In genomic region chr7:32587431-32587948, GRCh38 we compare ENCODE assay signal across 8 cellular contexts.
A peak's percentile ranks its signal among the peaks of the same experiment; 100 is the strongest.
DNase-seq lines count a peak whose midpoint lies in the region; ATAC-seq and TF ChIP-seq lines count a peak whose summit lies in the region.

No MANE protein-coding gene starts in this region.

- H4K5ac ChIP-seq in H9 (ENCODE audit: insufficient read length, low read depth, low read length) = no peak overlapping the region

- H3T11ph ChIP-seq in H9 (ENCODE audit: low read length) = no peak overlapping the region

- DNase-seq in H9 = no peak
- DNase-seq in activated naive CD8-positive, alpha-beta T cell treated with anti-CD3 and anti-CD28 coated beads, Interleukin-2, amount 50 U/mL, for 24 hours = no peak
- peak; percentile 50 for DNase-seq in left cardiac atrium
- DNase-seq in NCI-H1436 (lab: John Stamatoyannopoulos, UW) = no peak
- DNase-seq in NCI-H524 (lab: John Stamatoyannopoulos, UW) = no peak

- H3K27me3 ChIP-seq in H9 (ENCODE audit: insufficient read depth, low read length) (no peaks in the 10 kb centered on the region), skeletal muscle satellite cell (ENCODE audit: control insufficient read depth, insufficient read depth, low read length) (no peaks in the 10 kb centered on the region)

- no peak overlapping the region for H2BK20ac ChIP-seq in H9 (ENCODE audit: low read depth, low read length, poor library complexity, severe bottlenecking)

- no peak overlapping the region for H3K18ac ChIP-seq in H9 (ENCODE audit: insufficient read length, low read depth, low read length)

- H4K8ac ChIP-seq in H9 (replicated peaks; ENCODE audit: insufficient read length, low read depth, low read length) = no peak overlapping the region

- H3K9me3 Mint-ChIP-seq in H9 = no peaks in the 10 kb centered on the region
- no peaks in the 10 kb centered on the region for H3K9me3 Mint-ChIP-seq in activated naive CD8-positive, alpha-beta T cell treated with anti-CD3 and anti-CD28 coated beads, Interleukin-2, amount 50 U/mL, for 24 hours

- peaks cover 18 to 56% (median 32%) of the 10 kb centered on the region in 3 experiments for H3K36me3 Mint-ChIP-seq in H9 (ENCODE audit: insufficient read depth in 1 of 3, low read depth in 3 of 3)
- H3K36me3 Mint-ChIP-seq in activated naive CD8-positive, alpha-beta T cell treated with anti-CD3 and anti-CD28 coated beads, Interleukin-2, amount 50 U/mL, for 24 hours (ENCODE audit: low read depth) = peaks cover 26% of the 10 kb centered on the region

- no peak for TF ChIP-seq CTCF in H9 (conservative IDR thresholded peaks at IDR 0.05)

- H3K36me3 ChIP-seq in skeletal muscle satellite cell (ENCODE audit: insufficient read depth, low read length) = peaks cover 37% of the 10 kb centered on the region

- no peaks in the 10 kb centered on the region for H4K20me1 ChIP-seq in H9 (ENCODE audit: control insufficient read depth, insufficient read depth, insufficient read length)

- ATAC-seq in activated naive CD8-positive, alpha-beta T cell treated with anti-CD3 and anti-CD28 coated beads, Interleukin-2, amount 50 U/mL, for 24 hours = no peak
- ATAC-seq in left cardiac atrium = peak; percentile 44 to 62
- ATAC-seq in GM19452 (IDR thresholded peaks at IDR 0.05; ENCODE audit: unreplicated experiment) = no peak
- no peak for ATAC-seq in HG03280 (IDR thresholded peaks at IDR 0.05; ENCODE audit: unreplicated experiment)

- H3K4me1 ChIP-seq in H9 (ENCODE audit: insufficient read depth, low read length) = peaks cover 8% of the 10 kb centered on the region
- peaks cover 37% of the 10 kb centered on the region for H3K4me1 ChIP-seq in skeletal muscle satellite cell (ENCODE audit: control insufficient read depth, insufficient read depth, low read length)

- no peaks in the 10 kb centered on the region for H3K79me2 ChIP-seq in H9 (ENCODE audit: insufficient read depth, low read length)

- H3K56ac ChIP-seq in H9 (ENCODE audit: insufficient read length, low read depth, low read length) = no peak overlapping the region

- H3K4me3 ChIP-seq in skeletal muscle satellite cell (ENCODE audit: low read length) = peak overlapping the region; percentile 22

- H3K23ac ChIP-seq in H9 (ENCODE audit: insufficient read length, low read depth, low read length) = no peak overlapping the region

- H3K23me2 ChIP-seq in H9 (ENCODE audit: insufficient read length, low read depth, low read length, poor library complexity, severe bottlenecking) = no peaks in the 10 kb centered on the region

- H4K91ac ChIP-seq in H9 (ENCODE audit: insufficient read length, low read depth, low read length) = no peak overlapping the region

- no peak overlapping the region for H2BK12ac ChIP-seq in H9 (ENCODE audit: insufficient read length, low read depth, low read length)

- H2AK5ac ChIP-seq in H9 (ENCODE audit: insufficient read length, low read length) = no peak overlapping the region

- no peak overlapping the region for H3K4me3 Mint-ChIP-seq in H9
- no peak overlapping the region for H3K4me3 Mint-ChIP-seq in activated naive CD8-positive, alpha-beta T cell treated with anti-CD3 and anti-CD28 coated beads, Interleukin-2, amount 50 U/mL, for 24 hours

- H3K4ac ChIP-seq in H9 (ENCODE audit: low read depth, low read length) = no peak overlapping the region

- intact Hi-C loops in left cardiac atrium (cut with DNase I) = loop anchor here in 1 of 2 donors (10.0 kb wide), 2 partner anchors 83 to 483 kb away; no protein-coding TSS in a partner anchor

- H3K9ac ChIP-seq in H9 (ENCODE audit: extremely low read depth, insufficient read length, low read length) (no peak overlapping the region), skeletal muscle satellite cell (ENCODE audit: low read depth, low read length) (peak overlapping the region; percentile 68)

- no peak overlapping the region for H3K14ac ChIP-seq in H9 (ENCODE audit: insufficient read depth, low read length)

- peaks cover 23 to 28% of the 10 kb centered on the region in 2 experiments for H3K4me1 Mint-ChIP-seq in H9
- H3K4me1 Mint-ChIP-seq in activated naive CD8-positive, alpha-beta T cell treated with anti-CD3 and anti-CD28 coated beads, Interleukin-2, amount 50 U/mL, for 24 hours = peaks cover 24% of the 10 kb centered on the region

- H3K79me1 ChIP-seq in H9 (ENCODE audit: insufficient read depth, low read depth, low read length, poor library complexity, severe bottlenecking) = no peaks in the 10 kb centered on the region

- H2BK120ac ChIP-seq in H9 (ENCODE audit: low read depth, low read length, poor library complexity, severe bottlenecking) = no peak overlapping the region

- H3K27ac ChIP-seq in H9 (ENCODE audit: insufficient read length, low read depth, low read length) = no peak overlapping the region

- no peak overlapping the region for H3K4me2 ChIP-seq in H9 (ENCODE audit: insufficient read depth, insufficient read length, low read length)
- peak overlapping the region; percentile 53 for H3K4me2 ChIP-seq in skeletal muscle satellite cell (ENCODE audit: low read length)

- H2AFZ ChIP-seq in H9 (ENCODE audit: low read length) = no peak overlapping the region

- no peak overlapping the region for H2BK5ac ChIP-seq in H9 (ENCODE audit: insufficient read length, low read length)

- peak overlapping the region; percentile 57 to 78 (median 76); a peak in 5 of 7 replicates for H3K27ac Mint-ChIP-seq in H9
- H3K27ac Mint-ChIP-seq in activated naive CD8-positive, alpha-beta T cell treated with anti-CD3 and anti-CD28 coated beads, Interleukin-2, amount 50 U/mL, for 24 hours = peak overlapping the region; percentile 77

- no CpG with 5 or more reads among the region's 9 CpGs for WGBS in H9 (ENCODE audit: extremely low coverage, insufficient read length, low lambda C conversion rate)

- H2BK15ac ChIP-seq in H9 (ENCODE audit: low read depth, low read length) = no peak overlapping the region

- H3K27me3 Mint-ChIP-seq in H9 (ENCODE audit: low read depth) = no peaks in the 10 kb centered on the region
- no peaks in the 10 kb centered on the region for H3K27me3 Mint-ChIP-seq in activated naive CD8-positive, alpha-beta T cell treated with anti-CD3 and anti-CD28 coated beads, Interleukin-2, amount 50 U/mL, for 24 hours

- no peaks in the 10 kb centered on the region for H3K9me3 ChIP-seq in H9 (ENCODE audit: control insufficient read depth, low read depth, low read length)
- H3K9me3 ChIP-seq in skeletal muscle satellite cell (replicated peaks; ENCODE audit: low read length) = no peaks in the 10 kb centered on the region

Comparison
In these comparisons a context has a peak if more than half of its experiments do, and no peak if none do; other contexts are left out.
1. ATAC-seq: peak in left cardiac atrium (2 of 2); none in activated naive CD8-positive, alpha-beta T cell treated with anti-CD3 and anti-CD28 coated beads, Interleukin-2, amount 50 U/mL, for 24 hours (single experiment), GM19452 (single experiment) and HG03280 (single experiment).